ENCODE assay signal across 1 cellular context in genomic region chr7:123747620-123748141, GRCh38.
TF ChIP-seq lines count a peak whose summit lies in the region.

No MANE protein-coding gene starts in this region.

TF ChIP-seq in HepG2, 621 proteins besides CTCF, POLR2A, EP300 and RAD21 (continued from another document):
- TF ChIP-seq ZNF280D (CRISPR knock-in tag; IDR thresholded peaks at IDR 0.05) (no peak), PHF8 (CRISPR knock-in tag; IDR thresholded peaks at IDR 0.05) (peak; percentile 68), ZNF652 (CRISPR knock-in tag; IDR thresholded peaks at IDR 0.05; ENCODE audit: borderline replicate concordance, low read depth) (peak; percentile 32; the same call in 1 of the 2 replicates), ZNF703 (CRISPR knock-in tag; IDR thresholded peaks at IDR 0.05; ENCODE audit: borderline replicate concordance) (peak; percentile 57; the same call in 1 of the 2 replicates), ZNF674 (CRISPR knock-in tag; IDR thresholded peaks at IDR 0.05; ENCODE audit: low read depth) (no peak), MYC (CRISPR knock-in tag; IDR thresholded peaks at IDR 0.05; ENCODE audit: borderline replicate concordance) (peak; percentile 13; the same call in 1 of the 2 replicates), ZNF44 (CRISPR knock-in tag; IDR thresholded peaks at IDR 0.05) (no peak), ZNF792 (CRISPR knock-in tag; IDR thresholded peaks at IDR 0.05) (peak; percentile 72; the same call in 1 of the 2 replicates), ZNF772 (CRISPR knock-in tag; IDR thresholded peaks at IDR 0.05) (peak; percentile 65; the same call in 1 of the 2 replicates), FIP1L1 (IDR thresholded peaks at IDR 0.05; ENCODE audit: borderline replicate concordance, insufficient read depth, low read depth, low read length) (no peak), PAX8 (CRISPR knock-in tag; IDR thresholded peaks at IDR 0.05; ENCODE audit: borderline replicate concordance) (no peak), ZBTB7B (CRISPR knock-in tag; IDR thresholded peaks at IDR 0.05) (peak; percentile 33; the same call in 1 of the 2 replicates), CBX2 (IDR thresholded peaks at IDR 0.05; ENCODE audit: low read depth, low read length) (no peak), CBX2 (CRISPR knock-in tag; IDR thresholded peaks at IDR 0.05; ENCODE audit: low read depth) (no peak), ZNF326 (CRISPR knock-in tag; IDR thresholded peaks at IDR 0.05; ENCODE audit: borderline replicate concordance) (no peak), THAP8 (CRISPR knock-in tag; IDR thresholded peaks at IDR 0.05; ENCODE audit: borderline replicate concordance) (no peak), MYNN (CRISPR knock-in tag; IDR thresholded peaks at IDR 0.05; ENCODE audit: low read depth) (no peak), TRIM24 (CRISPR knock-in tag; IDR thresholded peaks at IDR 0.05) (no peak), HMG20A (CRISPR knock-in tag; IDR thresholded peaks at IDR 0.05; ENCODE audit: borderline replicate concordance) (peak; percentile 40; the same call in 1 of the 2 replicates), ZFP91 (CRISPR knock-in tag; IDR thresholded peaks at IDR 0.05; ENCODE audit: borderline replicate concordance) (no peak), PITX1 (CRISPR knock-in tag; IDR thresholded peaks at IDR 0.05) (0 out of 2 replicates have a peak, but pooled peaks have one; percentile 12), SIN3A (IDR thresholded peaks at IDR 0.05; ENCODE audit: borderline replicate concordance, low read depth, low read length) (peak; percentile 95; the same call in 1 of the 2 replicates), ZNF530 (CRISPR knock-in tag; IDR thresholded peaks at IDR 0.05; ENCODE audit: low read depth) (no peak), PBX3 (CRISPR knock-in tag; IDR thresholded peaks at IDR 0.05; ENCODE audit: borderline replicate concordance) (0 out of 2 replicates have a peak, but pooled peaks have one; percentile 45), NCOA1 (CRISPR knock-in tag; IDR thresholded peaks at IDR 0.05) (no peak), SALL1 (CRISPR knock-in tag; IDR thresholded peaks at IDR 0.05) (peak; percentile 79), THAP7 (CRISPR knock-in tag; IDR thresholded peaks at IDR 0.05) (0 out of 2 replicates have a peak, but pooled peaks have one; percentile 48), SAFB2 (CRISPR knock-in tag; IDR thresholded peaks at IDR 0.05; ENCODE audit: borderline replicate concordance, low read depth) (no peak), NFRKB (IDR thresholded peaks at IDR 0.05) (no peak), ZNF513 (CRISPR knock-in tag; conservative IDR thresholded peaks at IDR 0.05) (no peak), ZNF451 (CRISPR knock-in tag; IDR thresholded peaks at IDR 0.05) (no peak), ZBTB46 (CRISPR knock-in tag; IDR thresholded peaks at IDR 0.05; ENCODE audit: borderline replicate concordance) (no peak), RERE (CRISPR knock-in tag; IDR thresholded peaks at IDR 0.05; ENCODE audit: low read depth) (0 out of 2 replicates have a peak, but pooled peaks have one; percentile 51), SMC3 (IDR thresholded peaks at IDR 0.05; ENCODE audit: low read length) (no peak), ZSCAN22 (CRISPR knock-in tag; IDR thresholded peaks at IDR 0.05) (no peak)
